Comparison of ENCODE assay signal across 1 cellular context in the genomic region with DNA sequence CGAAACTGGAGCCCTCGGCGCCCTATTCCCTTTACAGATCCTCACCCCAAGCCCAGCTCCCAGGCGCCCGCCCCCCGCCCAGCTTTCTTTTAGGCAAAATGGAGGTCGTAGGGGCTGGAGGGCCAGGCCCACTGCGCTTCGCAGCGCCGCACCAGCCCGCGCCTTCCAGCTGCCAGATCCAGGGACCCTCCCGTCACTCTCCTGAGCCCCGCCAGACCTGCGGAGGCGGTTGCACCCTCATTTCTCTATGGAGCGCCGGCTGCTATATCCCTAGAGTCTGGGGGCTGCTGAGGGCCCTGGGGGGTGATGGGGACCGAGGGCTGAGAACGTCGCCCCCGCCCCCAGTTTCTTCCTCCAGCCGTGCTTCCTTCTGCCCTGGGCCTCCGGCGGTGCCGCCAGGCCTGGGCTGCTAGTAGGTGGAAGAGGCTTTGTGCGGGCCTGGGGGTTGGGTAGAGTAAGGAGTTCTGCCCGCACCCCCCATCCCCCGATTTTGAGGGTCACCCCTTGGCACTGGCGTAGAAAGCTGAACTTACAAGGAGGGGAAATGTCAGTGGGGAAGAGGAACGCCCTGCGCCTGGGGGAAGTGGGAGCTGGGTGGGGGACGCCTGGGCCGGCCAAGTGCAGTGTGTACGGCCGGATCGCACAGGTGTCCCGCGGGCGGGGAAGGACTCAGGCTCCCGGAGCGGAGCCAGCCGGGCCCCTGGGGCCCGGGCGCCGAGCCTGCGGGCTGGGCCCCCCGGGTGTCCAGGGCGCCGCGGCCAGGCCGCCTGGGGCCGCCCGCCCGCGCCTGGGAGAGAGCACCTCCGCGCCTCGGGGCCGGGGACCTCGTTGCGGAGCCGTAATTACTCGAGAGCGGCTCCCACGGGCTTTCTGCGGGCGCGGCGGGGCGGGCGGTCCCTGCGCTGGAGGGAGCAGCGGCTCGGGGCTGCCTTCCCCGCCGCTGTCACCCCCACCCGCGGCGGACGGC.
TF ChIP-seq lines count a peak whose summit lies in the region.

No MANE protein-coding gene starts in this region.

TF ChIP-seq in K562, 482 proteins besides CTCF, POLR2A, EP300 and RAD21 (continued from another document):
- TF ChIP-seq, protein P1, sequence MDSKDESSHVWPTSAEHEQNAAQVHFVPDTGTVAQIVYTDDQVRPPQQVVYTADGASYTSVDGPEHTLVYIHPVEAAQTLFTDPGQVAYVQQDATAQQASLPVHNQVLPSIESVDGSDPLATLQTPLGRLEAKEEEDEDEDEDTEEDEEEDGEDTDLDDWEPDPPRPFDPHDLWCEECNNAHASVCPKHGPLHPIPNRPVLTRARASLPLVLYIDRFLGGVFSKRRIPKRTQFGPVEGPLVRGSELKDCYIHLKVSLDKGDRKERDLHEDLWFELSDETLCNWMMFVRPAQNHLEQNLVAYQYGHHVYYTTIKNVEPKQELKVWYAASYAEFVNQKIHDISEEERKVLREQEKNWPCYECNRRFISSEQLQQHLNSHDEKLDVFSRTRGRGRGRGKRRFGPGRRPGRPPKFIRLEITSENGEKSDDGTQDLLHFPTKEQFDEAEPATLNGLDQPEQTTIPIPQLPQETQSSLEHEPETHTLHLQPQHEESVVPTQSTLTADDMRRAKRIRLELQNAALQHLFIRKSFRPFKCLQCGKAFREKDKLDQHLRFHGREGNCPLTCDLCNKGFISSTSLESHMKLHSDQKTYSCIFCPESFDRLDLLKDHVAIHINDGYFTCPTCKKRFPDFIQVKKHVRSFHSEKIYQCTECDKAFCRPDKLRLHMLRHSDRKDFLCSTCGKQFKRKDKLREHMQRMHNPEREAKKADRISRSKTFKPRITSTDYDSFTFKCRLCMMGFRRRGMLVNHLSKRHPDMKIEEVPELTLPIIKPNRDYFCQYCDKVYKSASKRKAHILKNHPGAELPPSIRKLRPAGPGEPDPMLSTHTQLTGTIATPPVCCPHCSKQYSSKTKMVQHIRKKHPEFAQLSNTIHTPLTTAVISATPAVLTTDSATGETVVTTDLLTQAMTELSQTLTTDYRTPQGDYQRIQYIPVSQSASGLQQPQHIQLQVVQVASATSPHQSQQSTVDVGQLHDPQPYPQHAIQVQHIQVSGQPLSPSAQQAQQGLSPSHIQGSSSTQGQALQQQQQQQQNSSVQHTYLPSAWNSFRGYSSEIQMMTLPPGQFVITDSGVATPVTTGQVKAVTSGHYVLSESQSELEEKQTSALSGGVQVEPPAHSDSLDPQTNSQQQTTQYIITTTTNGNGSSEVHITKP (IDR thresholded peaks at IDR 0.05; ENCODE audit: partially characterized antibody) = peak; percentile 15
- TF ChIP-seq, protein P2, sequence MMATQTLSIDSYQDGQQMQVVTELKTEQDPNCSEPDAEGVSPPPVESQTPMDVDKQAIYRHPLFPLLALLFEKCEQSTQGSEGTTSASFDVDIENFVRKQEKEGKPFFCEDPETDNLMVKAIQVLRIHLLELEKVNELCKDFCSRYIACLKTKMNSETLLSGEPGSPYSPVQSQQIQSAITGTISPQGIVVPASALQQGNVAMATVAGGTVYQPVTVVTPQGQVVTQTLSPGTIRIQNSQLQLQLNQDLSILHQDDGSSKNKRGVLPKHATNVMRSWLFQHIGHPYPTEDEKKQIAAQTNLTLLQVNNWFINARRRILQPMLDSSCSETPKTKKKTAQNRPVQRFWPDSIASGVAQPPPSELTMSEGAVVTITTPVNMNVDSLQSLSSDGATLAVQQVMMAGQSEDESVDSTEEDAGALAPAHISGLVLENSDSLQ (IDR thresholded peaks at IDR 0.05) = peak; percentile 22; the same call in 1 of the 2 replicates
- TF ChIP-seq ZNF408 (CRISPR knock-in tag; IDR thresholded peaks at IDR 0.05; ENCODE audit: low read depth) (no peak), CREM (IDR thresholded peaks at IDR 0.05; ENCODE audit: low read depth) (no peak)
